ENCODE assay signal across 8 cellular contexts in genomic region chr13:112690242-112690943, GRCh38. TPM values are rescaled to one million over a fixed set of nuclear protein-coding genes. Genes with fewer than 3 reads are reported as not detected.
DNase-seq lines count a peak whose midpoint lies in the region; ATAC-seq and TF ChIP-seq lines count a peak whose summit lies in the region.

No MANE protein-coding gene starts in this region.

- CTCF ChIA-PET in mammary epithelial cell (lab: Charles Lee; ENCODE audit: low non-redundant PET): no interaction called here

- H3K27me3 ChIP-seq in RWPE2 (ENCODE audit: insufficient read depth, poor library complexity, severe bottlenecking): no peaks in the 10 kb centered on the region
- H3K27me3 ChIP-seq in mammary epithelial cell (ENCODE audit: insufficient read depth, low read length): no peaks in the 10 kb centered on the region

- H3K9me3 ChIP-seq in RWPE2 (ENCODE audit: severe bottlenecking) (no peaks in the 10 kb centered on the region), mammary epithelial cell (replicated peaks; ENCODE audit: insufficient read depth, low read length) (no peaks in the 10 kb centered on the region)

- in situ Hi-C loops in mammary epithelial cell (cut with MboI; ENCODE audit: low sequenced_read_pairs in 2 of 2): no loop called here

- TF ChIP-seq CTCF in CD14-positive monocyte (IDR thresholded peaks at IDR 0.05) (no peak), RWPE2 (IDR thresholded peaks at IDR 0.05; ENCODE audit: poor library complexity, severe bottlenecking) (no peak), mammary epithelial cell (conservative IDR thresholded peaks at IDR 0.05 in 1 of 2, IDR thresholded peaks at IDR 0.05 in 1 of 2; ENCODE audit: extremely low read depth in 1 of 2, insufficient read depth in 1 of 2, low read depth in 1 of 2, low read length in 2 of 2) (no peak)

- peaks cover 11% of the 10 kb centered on the region for H3K4me1 ChIP-seq in RWPE2 (ENCODE audit: insufficient read depth, poor library complexity, severe bottlenecking)
- peaks cover 9% of the 10 kb centered on the region for H3K4me1 ChIP-seq in mammary epithelial cell (ENCODE audit: insufficient read depth, low read length)

- H3K36me3 ChIP-seq in RWPE2 (ENCODE audit: low read depth) (no peaks in the 10 kb centered on the region), mammary epithelial cell (ENCODE audit: insufficient read depth, low read length) (no peaks in the 10 kb centered on the region)

- WGBS in mammary epithelial cell (ENCODE audit: low coverage, missing lambda C conversion rate): 3% methylated on average over 13 of the region's 85 CpGs

- H3K9me3 Mint-ChIP-seq in CD14-positive monocyte: peaks cover 0 to 2% (median 0%) of the 10 kb centered on the region in 7 donors

- H2AFZ ChIP-seq in mammary epithelial cell (ENCODE audit: low read depth, low read length): peak overlapping the region; percentile 93

- ATAC-seq in GM18909 (IDR thresholded peaks at IDR 0.05; ENCODE audit: poor library complexity, unreplicated experiment): peak; percentile 31
- ATAC-seq in HG03095 (IDR thresholded peaks at IDR 0.05; ENCODE audit: unreplicated experiment): peak; percentile 21
- ATAC-seq in RWPE2 (ENCODE audit: low read depth): peak; percentile 26
- peak; percentile 23 for ATAC-seq in left colon

- peak overlapping the region; percentile 31 for H3K27ac ChIP-seq in RWPE2 (ENCODE audit: poor library complexity, severe bottlenecking)
- peak overlapping the region; percentile 51 for H3K27ac ChIP-seq in mammary epithelial cell (ENCODE audit: insufficient read depth, low read depth, low read length)

- peak overlapping the region; percentile 98 for H3K4me3 ChIP-seq in RWPE2 (ENCODE audit: severe bottlenecking)
- H3K4me3 ChIP-seq in mammary epithelial cell (replicated peaks in 1 of 3; ENCODE audit: insufficient read depth in 1 of 3, low read depth in 2 of 3, low read length in 3 of 3): peak overlapping the region; percentile 73 to 92 (median 75)

- peaks cover 13 to 16% of the 10 kb centered on the region in 2 donors for H3K36me3 Mint-ChIP-seq in CD14-positive monocyte

- H4K20me1 ChIP-seq in mammary epithelial cell (ENCODE audit: insufficient read depth, low read length): no peaks in the 10 kb centered on the region

- DNase-seq in CD14-positive monocyte (ENCODE audit: low spot score) (no peak), RWPE2 (ENCODE audit: low spot score) (no peak), mammary epithelial cell (peak; percentile 26), left colon (peak in 1 of 2 donors; percentile 58), T1000 (lab: John Stamatoyannopoulos, UW) (no peak)
- DNase-seq in stimulated activated CD4-positive, alpha-beta T cell treated with anti-CD3 and anti-CD28 coated beads, Interleukin-4, amount 100 ng/mL, for 24 hours: peak; percentile 17

- peak overlapping the region; percentile 88 to 98 (median 95) for H3K27ac Mint-ChIP-seq in CD14-positive monocyte

- H3K27me3 Mint-ChIP-seq in CD14-positive monocyte (ENCODE audit: low read depth in 3 of 3): peaks cover 0 to 3% (median 0%) of the 10 kb centered on the region in 3 donors

- no TSS peak for BruUV-seq in mammary epithelial cell (replicated peaks; lab: Mats Ljungman, UMichigan)

- peaks cover 34% of the 10 kb centered on the region for H3K79me2 ChIP-seq in mammary epithelial cell (ENCODE audit: insufficient read depth, low read length)

- H3K4me3 Mint-ChIP-seq in CD14-positive monocyte: peak overlapping the region; percentile 94 to 97

- peaks cover 61% of the 10 kb centered on the region for H3K4me1 Mint-ChIP-seq in CD14-positive monocyte

- dilution Hi-C loops in mammary epithelial cell (cut with HindIII; ENCODE audit: low sequenced_read_pairs): loop anchor here (5.0 kb wide), 1 partner anchor 67 kb away; no protein-coding TSS in a partner anchor

- H3K4me2 ChIP-seq in mammary epithelial cell (ENCODE audit: insufficient read depth, low read depth, low read length): peak overlapping the region; percentile 92

- intact Hi-C loops in CD14-positive monocyte (cut with micrococcal nuclease) (no loop called here), mammary epithelial cell (cut with micrococcal nuclease) (loop anchor here (1.0 to 2.0 kb wide), 3 partner anchors 21 to 184 kb away; no protein-coding TSS in a partner anchor), left colon (cut with DNase I, micrococcal nuclease) (no loop called here)

- H3K9ac ChIP-seq in mammary epithelial cell (ENCODE audit: insufficient read depth, low read length): peak overlapping the region; percentile 62

RNA-seq across cellular contexts. Expression of gene ATP11A, which starts 0.6 kb away (rescaled TPM):
- polyA plus RNA-seq in CD14-positive monocyte (1 to 10 TPM; 7.2 to 7.6 TPM), mammary epithelial cell (3.5 TPM)
- total RNA-seq in mammary epithelial cell (10 to 100 TPM; 13.2 to 36.9 TPM), left colon (10 to 100 TPM; 12.4 to 22.7 TPM)
- 38.6 TPM for polyA minus RNA-seq in mammary epithelial cell

Comparison
In these comparisons a context has a peak if more than half of its experiments do, and no peak if none do; other contexts are left out.
1. DNase-seq: peak in mammary epithelial cell (single experiment) and stimulated activated CD4-positive, alpha-beta T cell treated with anti-CD3 and anti-CD28 coated beads, Interleukin-4, amount 100 ng/mL, for 24 hours (single experiment); none in CD14-positive monocyte (single experiment), RWPE2 (single experiment) and T1000 (single experiment).
2. Peak in every context shown above with its lines, with median percentiles within 50 percentile points of each other: ATAC-seq.